8 cellular contexts compared by ENCODE assay signal in the genomic region with DNA sequence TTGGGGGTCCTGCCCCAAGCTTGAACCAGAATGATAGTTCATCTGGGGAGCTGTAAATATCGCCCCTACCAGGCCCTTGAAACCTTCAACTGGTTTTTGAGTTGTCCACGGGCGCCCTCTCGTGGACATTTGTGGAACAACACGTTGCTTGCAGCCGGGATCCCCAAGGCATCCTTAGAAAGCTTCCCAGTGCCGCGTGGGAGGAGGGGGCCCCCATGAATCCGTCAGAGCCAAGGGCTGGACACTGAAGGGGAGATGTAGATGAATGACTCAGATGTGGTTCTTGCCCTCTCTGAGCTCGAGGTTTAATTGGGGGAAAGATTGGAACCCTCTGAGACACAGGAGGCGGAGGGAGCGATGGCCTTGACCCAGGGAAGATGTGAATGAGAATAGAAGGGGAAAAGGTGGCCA. TPM values are rescaled to one million over a fixed set of nuclear protein-coding genes. Genes with fewer than 3 reads are reported as not detected.
A peak's percentile ranks its signal among the peaks of the same experiment; 100 is the strongest.
DNase-seq lines count a peak whose midpoint lies in the region; ATAC-seq, FAIRE-seq and TF ChIP-seq lines count a peak whose summit lies in the region.

No MANE protein-coding gene starts in this region.

- no peak overlapping the region for H3K4me3 ChIP-seq in CD4-positive, alpha-beta memory T cell (ENCODE audit: low read length in 2 of 2)
- H3K4me3 ChIP-seq in HFF-Myc (replicated peaks; ENCODE audit: low read depth, low read length) (no peak overlapping the region), foreskin fibroblast (ENCODE audit: low read depth in 1 of 2, low read length in 2 of 2) (no peak overlapping the region), thoracic aorta (no peak overlapping the region)

- peak; percentile 52 for ATAC-seq in activated T-helper 17 cell treated with anti-CD3 and anti-CD28 coated beads, Interleukin-2, amount 50 U/mL, for 72 hours (replicated peaks)
- ATAC-seq in omental fat pad (ENCODE audit: low FRiP score), result peak; percentile 35
- no peak for ATAC-seq in thoracic aorta (ENCODE audit: insufficient number of reproducible peaks, low FRiP score, low read depth)
- no peak for ATAC-seq in HG02840 (IDR thresholded peaks at IDR 0.05; ENCODE audit: low FRiP score, unreplicated experiment)

- H3K4me1 Mint-ChIP-seq in CD4-positive, alpha-beta memory T cell, result peaks cover 2 to 6% (median 5%) of the 10 kb centered on the region in 4 donors
- H3K4me1 Mint-ChIP-seq in activated T-helper 17 cell treated with anti-CD3 and anti-CD28 coated beads, Interleukin-2, amount 50 U/mL, for 72 hours, result peaks cover 5% of the 10 kb centered on the region

- peak in 4 of 5 donors; percentile 53 to 62 (median 58) for DNase-seq in CD4-positive, alpha-beta memory T cell
- DNase-seq in HFF-Myc (ENCODE audit: extremely low read depth, low read depth), result no peak
- peak; percentile 46 for DNase-seq in RCC 7860 (ENCODE audit: low spot score)
- DNase-seq in foreskin fibroblast, result peak; percentile 54 to 84
- DNase-seq in omental fat pad (ENCODE audit: low spot score), result peak; percentile 90
- peak; percentile 36 for DNase-seq in thoracic aorta (ENCODE audit: low spot score)

- CTCF ChIA-PET in CD4-positive, alpha-beta memory T cell (lab: Charles Lee; ENCODE audit: partially characterized antibody), result interaction anchor here (0.5 to 5.2 kb wide), 23 partner anchors 9 to 1031 kb away, joined by 3 to 47 read pairs (median 3); a partner anchor contains a TSS

- H3K36me3 ChIP-seq in CD4-positive, alpha-beta memory T cell (ENCODE audit: insufficient read depth, low read length), result no peaks in the 10 kb centered on the region
- peaks cover 15% of the 10 kb centered on the region for H3K36me3 ChIP-seq in thoracic aorta

- no peaks in the 10 kb centered on the region for H3K9me3 ChIP-seq in CD4-positive, alpha-beta memory T cell (ENCODE audit: control insufficient read depth in 1 of 2, low read length in 2 of 2)
- peaks cover 7% of the 10 kb centered on the region for H3K9me3 ChIP-seq in thoracic aorta

- peaks cover 0 to 23% (median 14%) of the 10 kb centered on the region in 8 donors for H3K9me3 Mint-ChIP-seq in CD4-positive, alpha-beta memory T cell
- H3K9me3 Mint-ChIP-seq in activated T-helper 17 cell treated with anti-CD3 and anti-CD28 coated beads, Interleukin-2, amount 50 U/mL, for 72 hours, result peaks cover 9% of the 10 kb centered on the region

- H3K4me3 Mint-ChIP-seq in CD4-positive, alpha-beta memory T cell, result no peak overlapping the region
- H3K4me3 Mint-ChIP-seq in activated T-helper 17 cell treated with anti-CD3 and anti-CD28 coated beads, Interleukin-2, amount 50 U/mL, for 72 hours, result no peak overlapping the region

- H3K27ac Mint-ChIP-seq in CD4-positive, alpha-beta memory T cell, result peak overlapping the region in 3 of 7 donors; percentile 8 to 57 (median 49)
- peak overlapping the region; percentile 9 for H3K27ac Mint-ChIP-seq in activated T-helper 17 cell treated with anti-CD3 and anti-CD28 coated beads, Interleukin-2, amount 50 U/mL, for 72 hours

- H3K27ac ChIP-seq in CD4-positive, alpha-beta memory T cell (ENCODE audit: low read depth, low read length), result no peak overlapping the region
- no peak overlapping the region for H3K27ac ChIP-seq in thoracic aorta

- no peaks in the 10 kb centered on the region for H3K27me3 ChIP-seq in CD4-positive, alpha-beta memory T cell (ENCODE audit: insufficient read depth, low read length)
- H3K27me3 ChIP-seq in thoracic aorta (replicated peaks; ENCODE audit: insufficient read depth), result no peaks in the 10 kb centered on the region

- intact Hi-C loops in CD4-positive, alpha-beta memory T cell (cut with micrococcal nuclease), result loop anchor here (1.0 kb wide), 1 partner anchor 183 kb away; no protein-coding TSS in a partner anchor

- TF ChIP-seq CTCF in HFF-Myc (IDR thresholded peaks at IDR 0.05; ENCODE audit: low read depth, low read length, missing control alignments) (peak; percentile 77), foreskin fibroblast (IDR thresholded peaks at IDR 0.05; ENCODE audit: low read depth, low read length) (peak; percentile 85), omental fat pad (IDR thresholded peaks at IDR 0.05) (peak in 1 of 3 donors; percentile 85), thoracic aorta (IDR thresholded peaks at IDR 0.05) (peak; percentile 99)

- POLR2A ChIA-PET in CD4-positive, alpha-beta memory T cell (lab: Charles Lee; ENCODE audit: partially characterized antibody), result no interaction called here

- H3K27me3 Mint-ChIP-seq in CD4-positive, alpha-beta memory T cell, result peaks cover 3 to 7% of the 10 kb centered on the region in 2 donors
- peaks cover 9% of the 10 kb centered on the region for H3K27me3 Mint-ChIP-seq in activated T-helper 17 cell treated with anti-CD3 and anti-CD28 coated beads, Interleukin-2, amount 50 U/mL, for 72 hours

- no peaks in the 10 kb centered on the region for H3K4me1 ChIP-seq in CD4-positive, alpha-beta memory T cell (ENCODE audit: insufficient read depth, low read length)
- peaks cover 0 to 15% of the 10 kb centered on the region in 2 donors for H3K4me1 ChIP-seq in thoracic aorta (ENCODE audit: control insufficient read depth in 1 of 2, low read depth in 2 of 2)

- peaks cover 0 to 2% of the 10 kb centered on the region in 2 donors for H3K36me3 Mint-ChIP-seq in CD4-positive, alpha-beta memory T cell
- H3K36me3 Mint-ChIP-seq in activated T-helper 17 cell treated with anti-CD3 and anti-CD28 coated beads, Interleukin-2, amount 50 U/mL, for 72 hours (ENCODE audit: low read depth), result no peaks in the 10 kb centered on the region

- FAIRE-seq in RCC 7860 (lab: Jason Lieb, UNC), result peak; percentile 40

RNA-seq across cellular contexts. Expression of a gene that starts 31.8 kb away (rescaled TPM):
- not detected for total RNA-seq in CD4-positive, alpha-beta memory T cell
- not detected for polyA plus RNA-seq in CD4-positive, alpha-beta memory T cell
- total RNA-seq in activated T-helper 17 cell treated with anti-CD3 and anti-CD28 coated beads, Interleukin-2, amount 50 U/mL, for 72 hours, result not detected
- 1 to 10 TPM in 2 of 4 donors, under 1 TPM in 1, not detected in 1; 0.65 to 5.4 (median 1.0) TPM for total RNA-seq in omental fat pad
- total RNA-seq in thoracic aorta, result not detected

RNA-seq across cellular contexts. Expression of a gene that starts 38.6 kb away (rescaled TPM):
- total RNA-seq in CD4-positive, alpha-beta memory T cell, result not detected
- polyA plus RNA-seq in CD4-positive, alpha-beta memory T cell, result not detected
- not detected for total RNA-seq in activated T-helper 17 cell treated with anti-CD3 and anti-CD28 coated beads, Interleukin-2, amount 50 U/mL, for 72 hours
- total RNA-seq in omental fat pad, result 1 to 10 TPM in 1 of 4 donors, not detected in 3; 1.6 TPM
- not detected for total RNA-seq in thoracic aorta

Comparison
In these comparisons a context has a peak if more than half of its experiments do, and no peak if none do; other contexts are left out.
1. ATAC-seq: peak in activated T-helper 17 cell treated with anti-CD3 and anti-CD28 coated beads, Interleukin-2, amount 50 U/mL, for 72 hours (single experiment) and omental fat pad (single experiment); none in thoracic aorta (single experiment) and HG02840 (single experiment).